Comparison of ENCODE assay signal across 8 cellular contexts in genomic region chr10:63465293-63466167, GRCh38. TPM values are rescaled to one million over a fixed set of nuclear protein-coding genes. Genes with fewer than 3 reads are reported as not detected.
A peak's percentile ranks its signal among the peaks of the same experiment; 100 is the strongest.
DNase-seq lines count a peak whose midpoint lies in the region; ATAC-seq and TF ChIP-seq lines count a peak whose summit lies in the region.

JMJD1C (minus strand) TSS chr10:63465977; CDS start chr10:63465662, 315 bp downstream.

- peak; percentile 89 for DNase-seq in ACHN
- DNase-seq in NCI-H345 treated with DMSO at 0.1 percent for 48 hours (lab: John Stamatoyannopoulos, UW; ENCODE audit: unreplicated experiment): peak; percentile 48
- DNase-seq in activated CD4-positive, alpha-beta T cell treated with anti-CD3 and anti-CD28 coated beads for 48 hours: peak; percentile 72
- peak; percentile 79 for DNase-seq in colonic mucosa
- DNase-seq in stimulated activated CD4-positive, alpha-beta T cell treated with anti-CD3 and anti-CD28 coated beads, Interleukin-1b, Interleukin-23, amount 100 ng/mL, for 4 hours (ENCODE audit: low read depth in 2 of 2): peak; percentile 37 to 50

- peak within 1 kb of the TSS; percentile 71 for H3K4me3 ChIP-seq in colonic mucosa

- no peaks in the 10 kb centered on the region for H3K4me1 ChIP-seq in colonic mucosa

- intact Hi-C loops in colonic mucosa (cut with DNase I): loop anchor here (5.0 kb wide), 1 partner anchor 57 kb away; the partner anchor contains the start of gene REEP3

- H3K36me3 ChIP-seq in colonic mucosa: no peaks in the 10 kb centered on the region

- H3K9me3 ChIP-seq in colonic mucosa: no peaks in the 10 kb centered on the region

- ATAC-seq in GM18517 (IDR thresholded peaks at IDR 0.05; ENCODE audit: unreplicated experiment): peak; percentile 65
- ATAC-seq in HG03025 (IDR thresholded peaks at IDR 0.05; ENCODE audit: low FRiP score, unreplicated experiment): peak; percentile 59

- H3K27ac ChIP-seq in colonic mucosa (peak within 1 kb of the TSS; percentile 76), layer of hippocampus (ENCODE audit: low read depth, low read length) (peak within 1 kb of the TSS; percentile 83)

- no peak for TF ChIP-seq CTCF in colonic mucosa (IDR thresholded peaks at IDR 0.05)

- H3K27me3 ChIP-seq in colonic mucosa: no peaks in the 10 kb centered on the region
- no peaks in the 10 kb centered on the region for H3K27me3 ChIP-seq in layer of hippocampus (ENCODE audit: control insufficient read depth, insufficient read depth, low read length)

- H3K9ac ChIP-seq in colonic mucosa (ENCODE audit: low read depth in 2 of 2, low read length in 2 of 2): peak within 1 kb of the TSS; percentile 78 to 93

- in situ Hi-C loops in ACHN (cut with HindIII; ENCODE audit: low pct_ligation_motif_present, low pct_unique_long_range_greater_than_20kb, low sequenced_read_pairs): no loop called here

RNA-seq across cellular contexts. Expression of gene JMJD1C, which starts in this region (rescaled TPM):
- 10 to 100 TPM; 37.7 to 72.2 TPM for total RNA-seq in colonic mucosa

Comparison
In these comparisons a context has a peak if more than half of its experiments do, and no peak if none do; other contexts are left out.
1. Peak in every context shown above with its lines: DNase-seq, ATAC-seq, H3K4me3 ChIP-seq and H3K27ac ChIP-seq.